ENCODE assay signal across 8 cellular contexts in the genomic region with DNA sequence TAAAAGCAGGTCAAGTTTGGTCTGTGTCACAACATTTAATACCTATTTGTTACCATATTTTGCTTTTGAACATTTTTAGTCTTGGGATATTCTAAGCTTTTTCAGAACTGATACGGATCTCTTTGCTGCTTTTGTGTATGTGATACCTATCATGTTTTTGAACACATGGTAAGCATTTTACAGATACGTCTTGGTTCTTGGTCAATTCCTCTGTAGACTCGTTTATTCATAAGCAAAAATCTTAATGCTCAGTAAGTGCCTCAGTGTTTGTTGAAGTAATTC. TPM values are rescaled to one million over a fixed set of nuclear protein-coding genes. Genes with fewer than 3 reads are reported as not detected.
A peak's percentile ranks its signal among the peaks of the same experiment; 100 is the strongest.
DNase-seq lines count a peak whose midpoint lies in the region; ATAC-seq and TF ChIP-seq lines count a peak whose summit lies in the region.

No MANE protein-coding gene starts in this region.

- H3K4me1 ChIP-seq in iPS DF 6.9 (ENCODE audit: control insufficient read depth, insufficient read depth, low read length) = no peaks in the 10 kb centered on the region
- H3K4me1 ChIP-seq in stomach = peaks cover 7 to 26% (median 14%) of the 10 kb centered on the region in 4 donors

- intact Hi-C loops in stomach (cut with DNase I; ENCODE audit: low total_unique reads) = no loop called here

- TF ChIP-seq CTCF in WI38 (IDR thresholded peaks at IDR 0.05; ENCODE audit: low read depth, low read length) (no peak), stomach (IDR thresholded peaks at IDR 0.05) (no peak)

- H3K9me3 ChIP-seq in iPS DF 6.9 (ENCODE audit: control insufficient read depth, insufficient read depth, low read length) (no peaks in the 10 kb centered on the region), stomach (peaks cover 0 to 17% (median 0%) of the 10 kb centered on the region in 4 donors)

- WGBS in iPS DF 6.9 (ENCODE audit: insufficient coverage, insufficient read length) = no CpG with 5 or more reads among the region's 3 CpGs
- 0 to 1% (median 0%) methylated on average over 3 of the region's 3 CpGs for WGBS in stomach, 5 donors

- no peaks in the 10 kb centered on the region for H3K27me3 ChIP-seq in iPS DF 6.9 (ENCODE audit: control insufficient read depth, insufficient read depth, low read length)
- no peaks in the 10 kb centered on the region for H3K27me3 ChIP-seq in stomach

- TF ChIP-seq POLR2A in stomach (IDR thresholded peaks at IDR 0.05) = no peak

- TF ChIP-seq EP300 in stomach (IDR thresholded peaks at IDR 0.05) = no peak

- H3K4me3 ChIP-seq in WI38 (ENCODE audit: low read depth, low read length) (peak overlapping the region; percentile 75), iPS DF 6.9 (ENCODE audit: low read length) (peak overlapping the region; percentile 80), stomach (peak overlapping the region; percentile 59 to 78 (median 68))

- H3K36me3 ChIP-seq in iPS DF 6.9 (ENCODE audit: control insufficient read depth, insufficient read depth, low read length) = peaks cover 15% of the 10 kb centered on the region
- H3K36me3 ChIP-seq in stomach = peaks cover 40 to 42% (median 41%) of the 10 kb centered on the region in 4 donors

- peak; percentile 93 for DNase-seq in NCI-H510A treated with DMSO at 0.1 percent for 48 hours (lab: John Stamatoyannopoulos, UW)
- no peak for DNase-seq in NCI-H510A (lab: John Stamatoyannopoulos, UW)
- no peak for DNase-seq in iPS DF 6.9 (ENCODE audit: low read depth, low spot score)
- no peak for DNase-seq in stomach
- DNase-seq in iPS-NIHi7 (ENCODE audit: extremely low spot score) = no peak

- no peak for ATAC-seq in GM18511 (IDR thresholded peaks at IDR 0.05; ENCODE audit: unreplicated experiment)
- no peak for ATAC-seq in GM21529 (IDR thresholded peaks at IDR 0.05; ENCODE audit: unreplicated experiment)

- H3K27ac ChIP-seq in iPS DF 6.9 (ENCODE audit: low read length) (no peak overlapping the region), stomach (peak overlapping the region in 4 of 5 donors; percentile 95 to 98 (median 98))

RNA-seq across cellular contexts. Expression of a gene that starts 0.6 kb away (rescaled TPM):
- total RNA-seq in stomach = 10 to 100 TPM; 15.4 to 45.5 (median 32.1) TPM
- 10 to 100 TPM; 10.9 to 20.2 (median 10.9) TPM for polyA plus RNA-seq in stomach

RNA-seq across cellular contexts. Expression of a gene that starts 48.6 kb away (rescaled TPM):
- total RNA-seq in stomach = 10 to 100 TPM in 3 of 5 donors, 1 to 10 TPM in 2; 9.3 to 22.0 (median 12.7) TPM
- polyA plus RNA-seq in stomach = 1 to 10 TPM; 3.7 to 6.2 (median 6.1) TPM
